12 cellular contexts compared by ENCODE assay signal in the genomic region with DNA sequence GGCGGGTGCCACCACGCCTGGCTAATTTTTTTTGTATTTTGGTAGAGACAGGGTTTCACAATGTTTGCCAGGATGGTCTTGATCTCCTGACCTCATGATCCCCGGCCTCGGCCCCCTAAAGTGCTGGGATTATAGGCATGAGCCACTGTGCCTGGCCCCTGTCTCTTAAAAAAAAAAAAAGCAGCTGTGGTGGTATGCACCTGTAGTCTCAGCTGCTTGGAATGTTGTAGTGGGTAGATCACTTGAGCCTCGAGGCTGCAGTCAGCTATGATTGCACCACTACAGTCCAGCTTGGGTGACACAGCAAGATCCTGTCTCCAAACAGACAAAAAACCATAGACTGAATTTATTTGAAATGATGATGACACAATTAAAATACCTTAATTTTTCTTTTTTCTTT. TPM values are rescaled to one million over a fixed set of nuclear protein-coding genes. Genes with fewer than 3 reads are reported as not detected.
DNase-seq lines count a peak whose midpoint lies in the region; ATAC-seq and TF ChIP-seq lines count a peak whose summit lies in the region.
"Had no signal": no experiment of that assay in that cellular context is flagged by ENCODE, and none has a peak within 500 bp of the region (broad histone marks: within the 10 kb centered on the region; RNA-seq: fewer than 3 reads in every experiment).

No MANE protein-coding gene starts in this region.

- TF ChIP-seq CTCF in hepatocyte (IDR thresholded peaks at IDR 0.05; ENCODE audit: poor library complexity): no peak
- no peak for TF ChIP-seq CTCF in testis (IDR thresholded peaks at IDR 0.05)

- 77% methylated on average over 5 of the region's 5 CpGs for whole genome bisulfite sequencing in hepatocyte (ENCODE audit: low lambda C conversion rate, missing lambda C conversion rate)
- 90 to 92% methylated on average over 5 of the region's 5 CpGs for WGBS in testis, 2 donors

- H3K4me2 ChIP-seq in hepatocyte: no peak overlapping the region
- H3K4me2 ChIP-seq: BLaER1 had no signal

- no peak for ATAC-seq in GM18867 (IDR thresholded peaks at IDR 0.05; ENCODE audit: unreplicated experiment)
- ATAC-seq: activated T-cell treated with anti-CD3 and anti-CD28 coated beads, Interleukin-2, amount 50 U/mL, for 72 hours had no signal

- peaks cover 20% of the 10 kb centered on the region for H3K79me2 ChIP-seq in ACC112 (ENCODE audit: control insufficient read depth, insufficient read depth, low read length, unreplicated experiment)
- peaks cover 54% of the 10 kb centered on the region for H3K79me2 ChIP-seq in hepatocyte

- H3K36me3 ChIP-seq in ACC112 (ENCODE audit: insufficient read depth, low read length) (peaks cover 10% of the 10 kb centered on the region), hepatocyte (replicated peaks; ENCODE audit: insufficient read depth, low read depth) (no peaks in the 10 kb centered on the region), testis (ENCODE audit: low read depth, missing control alignments) (no peaks in the 10 kb centered on the region)

- intact Hi-C loops in testis (cut with DNase I; ENCODE audit: low total_unique reads): no loop called here

- H3K4me1 ChIP-seq in ACC112 (ENCODE audit: control insufficient read depth, insufficient read depth, low read length, unreplicated experiment) (peaks cover 23% of the 10 kb centered on the region), hepatocyte (ENCODE audit: insufficient read depth) (no peaks in the 10 kb centered on the region), testis (no peaks in the 10 kb centered on the region)
- H3K4me1 ChIP-seq: BLaER1, transverse colon had no signal

- H3K4me3 ChIP-seq in ACC112 (ENCODE audit: low read depth, low read length) (no peak overlapping the region), hepatocyte (no peak overlapping the region), testis (no peak overlapping the region)
- H3K4me3 ChIP-seq: BLaER1, transverse colon had no signal

- no peaks in the 10 kb centered on the region for H3K9me2 ChIP-seq in hepatocyte (replicated peaks; ENCODE audit: insufficient read depth)

- DNase-seq in HK-2 (ENCODE audit: unreplicated experiment) (peak; percentile 66), amniotic epithelial cell (ENCODE audit: low read depth) (peak; percentile 97), hepatocyte (ENCODE audit: low spot score) (peak; percentile 58), testis (no peak), GOT3 (lab: John Stamatoyannopoulos, UW) (no peak), inferior parietal cortex (ENCODE audit: extremely low spot score) (no peak)
- DNase-seq: activated T-cell treated with anti-CD3 and anti-CD28 coated beads, Interleukin-2, amount 50 U/mL, for 72 hours; NCI-H82; transverse colon had no signal

- H4K20me1 ChIP-seq in hepatocyte (ENCODE audit: insufficient read depth, poor library complexity, severe bottlenecking): no peaks in the 10 kb centered on the region

- H3K27me3 ChIP-seq in ACC112 (ENCODE audit: insufficient read depth, low read length): no peaks in the 10 kb centered on the region
- H3K27me3 ChIP-seq in hepatocyte: no peaks in the 10 kb centered on the region
- H3K27me3 ChIP-seq in testis: no peaks in the 10 kb centered on the region
- H3K27me3 ChIP-seq: BLaER1, transverse colon had no signal

- no peaks in the 10 kb centered on the region for H3K9me3 ChIP-seq in hepatocyte (ENCODE audit: low read depth)
- no peaks in the 10 kb centered on the region for H3K9me3 ChIP-seq in testis
- H3K9me3 ChIP-seq: BLaER1, transverse colon had no signal

- H2AFZ ChIP-seq in ACC112 (ENCODE audit: low read length, unreplicated experiment) (no peak overlapping the region), hepatocyte (no peak overlapping the region)

- TF ChIP-seq POLR2A in testis (IDR thresholded peaks at IDR 0.05): no peak

- H3K27ac ChIP-seq in ACC112 (ENCODE audit: low read depth, low read length): peak overlapping the region; percentile 79
- peak overlapping the region; percentile 38 for H3K27ac ChIP-seq in hepatocyte
- H3K27ac ChIP-seq in testis: no peak overlapping the region
- H3K27ac ChIP-seq: BLaER1, transverse colon had no signal

RNA-seq across cellular contexts. Expression of a gene that starts 24.3 kb away (rescaled TPM):
- total RNA-seq in hepatocyte: 33.8 and 41.3 TPM in 2 replicates
- polyA plus RNA-seq in hepatocyte: 7.7 and 10.2 TPM in 2 replicates
- 100 to 1,000 TPM; 103 to 113 TPM for total RNA-seq in testis
- polyA plus RNA-seq in testis (ENCODE audit: insufficient read depth, low read depth, low replicate concordance): 60.3 TPM

RNA-seq across cellular contexts. Expression of a gene that starts 34.5 kb away (rescaled TPM):
- total RNA-seq in hepatocyte (22.8 and 25.0 TPM in 2 replicates), testis (10 to 100 TPM; 31.1 to 32.3 TPM)
- polyA plus RNA-seq in hepatocyte (7.3 and 8.7 TPM in 2 replicates), testis (ENCODE audit: insufficient read depth, low read depth, low replicate concordance) (32.8 TPM)

Comparison
In these comparisons a context has a peak if more than half of its experiments do, and no peak if none do; other contexts are left out.
1. H3K27ac ChIP-seq: peak in ACC112 (single experiment) and hepatocyte (single experiment); none in testis (0 of 2).
2. DNase-seq: peak in HK-2 (single experiment), amniotic epithelial cell (single experiment) and hepatocyte (single experiment); none in testis (single experiment), GOT3 (single experiment) and inferior parietal cortex (single experiment).